18 cellular contexts compared by ENCODE assay signal in genomic region chr2:12273111-12273510, GRCh38.
"Had no signal": no experiment of that assay in that cellular context is flagged by ENCODE, and none has a peak within 500 bp of the region (broad histone marks: within the 10 kb centered on the region; RNA-seq: fewer than 3 reads in every experiment).

No MANE protein-coding gene starts in this region.

- H3K27ac ChIP-seq: coronary artery, heart right ventricle, psoas muscle, right lobe of liver, testis, transverse colon had no signal

- H3K27me3 ChIP-seq: heart right ventricle, right lobe of liver, testis, transverse colon had no signal

- H3K9me3 ChIP-seq: heart right ventricle, psoas muscle, right lobe of liver, testis, transverse colon had no signal

- H3K4me3 ChIP-seq: coronary artery, heart right ventricle, psoas muscle, right lobe of liver, testis, transverse colon had no signal

- H3K4me1 ChIP-seq: psoas muscle, right lobe of liver had no signal

- ATAC-seq: heart right ventricle; left lobe of liver; naive thymus-derived CD4-positive, alpha-beta T cell; psoas muscle; right lobe of liver; stimulated activated naive B cell treated with anti-CD40 and anti-IgM and Interleukin-4, amounts not matched to agents 10 μg/mL and 1 μg/mL and 100 μg/mL, for 72 hours; stimulated activated naive CD8-positive, alpha-beta T cell treated with anti-CD3 and anti-CD28 coated beads, Interleukin-15, amount 100 ng/mL, for 72 hours had no signal

- DNase-seq: effector CD4-positive, alpha-beta T cell; foreskin melanocyte; heart right ventricle; hypothalamus; mammary epithelial cell; naive thymus-derived CD4-positive, alpha-beta T cell; nephron progenitor cell; psoas muscle; retina; right lobe of liver; stimulated activated CD4-positive, alpha-beta T cell treated with anti-CD3 and anti-CD28 coated beads, Interleukin-2, amount 100 ng/mL, for 24 hours; stimulated activated CD4-positive, alpha-beta T cell treated with anti-CD3 and anti-CD28 coated beads, Interleukin-4, amount 100 ng/mL, for 4 hours; stimulated activated naive B cell treated with anti-CD40 and anti-IgM and Interleukin-4, amounts not matched to agents 10 μg/mL and 1 μg/mL and 100 μg/mL, for 72 hours; stimulated activated naive CD8-positive, alpha-beta T cell treated with anti-CD3 and anti-CD28 coated beads, Interleukin-15, amount 100 ng/mL, for 72 hours; testis; transverse colon had no signal

- H3K36me3 ChIP-seq: heart right ventricle, right lobe of liver, transverse colon had no signal
